1 cellular context compared by ENCODE assay signal in the genomic region with DNA sequence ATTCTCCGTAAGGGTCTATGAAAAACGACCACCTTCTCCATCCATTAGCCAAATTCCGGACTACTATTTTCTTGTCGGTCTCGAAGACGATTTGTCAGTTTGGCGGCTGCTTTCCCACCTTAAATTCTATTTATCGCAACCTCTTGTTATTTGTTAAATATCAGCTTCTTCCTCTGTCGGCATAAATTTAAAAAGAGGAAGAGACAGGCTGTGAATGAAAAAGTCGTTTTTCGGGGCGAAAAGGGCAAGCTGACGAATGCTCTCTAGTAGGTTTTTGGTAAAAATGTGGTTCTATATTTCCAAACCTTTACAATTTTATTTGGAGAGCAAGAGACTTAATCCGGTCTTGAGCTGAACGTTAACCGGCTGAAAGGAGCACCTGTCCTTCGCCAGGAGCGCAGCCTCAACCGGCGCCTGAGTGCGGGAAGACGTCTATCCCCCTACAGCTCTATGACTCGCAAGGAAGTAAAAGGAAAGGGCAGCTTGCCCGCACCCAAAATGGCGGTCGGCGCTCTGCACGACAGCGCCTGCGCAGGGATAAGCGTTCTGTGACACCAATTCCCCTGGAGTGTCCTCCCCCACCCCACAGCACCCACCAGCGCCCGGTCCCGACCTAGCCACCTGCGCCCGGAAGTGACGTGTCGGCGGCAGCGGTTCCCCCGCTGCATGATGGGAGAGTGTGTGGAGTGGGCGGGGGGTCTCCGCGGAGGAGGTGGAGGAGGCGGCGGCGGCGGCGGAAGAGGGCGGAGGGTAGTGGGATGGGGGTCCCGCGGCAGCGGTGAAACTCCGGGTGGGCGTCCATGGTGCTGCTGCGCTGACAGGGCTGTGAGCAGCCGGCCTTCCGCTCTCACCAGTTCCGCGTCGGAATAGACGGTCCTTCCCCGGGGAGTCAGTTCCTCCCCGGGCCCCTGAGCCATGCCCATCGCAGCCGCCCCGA.
TF ChIP-seq lines count a peak whose summit lies in the region.

A gene with protein sequence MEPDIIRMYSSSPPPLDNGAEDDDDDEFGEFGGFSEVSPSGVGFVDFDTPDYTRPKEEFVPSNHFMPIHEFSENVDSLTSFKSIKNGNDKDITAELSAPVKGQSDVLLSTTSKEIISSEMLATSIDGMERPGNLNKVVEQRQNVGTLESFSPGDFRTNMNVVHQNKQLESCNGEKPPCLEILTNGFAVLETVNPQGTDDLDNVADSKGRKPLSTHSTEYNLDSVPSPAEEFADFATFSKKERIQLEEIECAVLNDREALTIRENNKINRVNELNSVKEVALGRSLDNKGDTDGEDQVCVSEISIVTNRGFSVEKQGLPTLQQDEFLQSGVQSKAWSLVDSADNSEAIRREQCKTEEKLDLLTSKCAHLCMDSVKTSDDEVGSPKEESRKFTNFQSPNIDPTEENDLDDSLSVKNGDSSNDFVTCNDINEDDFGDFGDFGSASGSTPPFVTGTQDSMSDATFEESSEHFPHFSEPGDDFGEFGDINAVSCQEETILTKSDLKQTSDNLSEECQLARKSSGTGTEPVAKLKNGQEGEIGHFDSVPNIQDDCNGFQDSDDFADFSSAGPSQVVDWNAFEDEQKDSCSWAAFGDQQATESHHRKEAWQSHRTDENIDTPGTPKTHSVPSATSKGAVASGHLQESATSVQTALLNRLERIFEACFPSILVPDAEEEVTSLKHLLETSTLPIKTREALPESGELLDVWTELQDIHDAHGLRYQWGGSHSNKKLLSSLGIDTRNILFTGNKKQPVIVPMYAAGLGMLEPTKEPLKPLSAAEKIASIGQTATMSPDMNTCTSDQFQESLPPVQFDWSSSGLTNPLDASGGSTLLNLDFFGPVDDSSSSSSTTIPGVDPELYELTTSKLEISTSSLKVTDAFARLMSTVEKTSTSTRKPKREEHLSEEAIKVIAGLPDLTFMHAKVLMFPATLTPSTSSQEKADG (plus strand): TSS at position 662 of the 937 bp plus-strand sequence. CDS start 27,147 bp downstream, outside the sequence.

TF ChIP-seq in GM12878, 131 proteins besides CTCF, POLR2A, EP300 and RAD21 (continued from another document and continues in another):
- TF ChIP-seq, protein P1, sequence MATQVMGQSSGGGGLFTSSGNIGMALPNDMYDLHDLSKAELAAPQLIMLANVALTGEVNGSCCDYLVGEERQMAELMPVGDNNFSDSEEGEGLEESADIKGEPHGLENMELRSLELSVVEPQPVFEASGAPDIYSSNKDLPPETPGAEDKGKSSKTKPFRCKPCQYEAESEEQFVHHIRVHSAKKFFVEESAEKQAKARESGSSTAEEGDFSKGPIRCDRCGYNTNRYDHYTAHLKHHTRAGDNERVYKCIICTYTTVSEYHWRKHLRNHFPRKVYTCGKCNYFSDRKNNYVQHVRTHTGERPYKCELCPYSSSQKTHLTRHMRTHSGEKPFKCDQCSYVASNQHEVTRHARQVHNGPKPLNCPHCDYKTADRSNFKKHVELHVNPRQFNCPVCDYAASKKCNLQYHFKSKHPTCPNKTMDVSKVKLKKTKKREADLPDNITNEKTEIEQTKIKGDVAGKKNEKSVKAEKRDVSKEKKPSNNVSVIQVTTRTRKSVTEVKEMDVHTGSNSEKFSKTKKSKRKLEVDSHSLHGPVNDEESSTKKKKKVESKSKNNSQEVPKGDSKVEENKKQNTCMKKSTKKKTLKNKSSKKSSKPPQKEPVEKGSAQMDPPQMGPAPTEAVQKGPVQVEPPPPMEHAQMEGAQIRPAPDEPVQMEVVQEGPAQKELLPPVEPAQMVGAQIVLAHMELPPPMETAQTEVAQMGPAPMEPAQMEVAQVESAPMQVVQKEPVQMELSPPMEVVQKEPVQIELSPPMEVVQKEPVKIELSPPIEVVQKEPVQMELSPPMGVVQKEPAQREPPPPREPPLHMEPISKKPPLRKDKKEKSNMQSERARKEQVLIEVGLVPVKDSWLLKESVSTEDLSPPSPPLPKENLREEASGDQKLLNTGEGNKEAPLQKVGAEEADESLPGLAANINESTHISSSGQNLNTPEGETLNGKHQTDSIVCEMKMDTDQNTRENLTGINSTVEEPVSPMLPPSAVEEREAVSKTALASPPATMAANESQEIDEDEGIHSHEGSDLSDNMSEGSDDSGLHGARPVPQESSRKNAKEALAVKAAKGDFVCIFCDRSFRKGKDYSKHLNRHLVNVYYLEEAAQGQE (IDR thresholded peaks at IDR 0.05; ENCODE audit: low read depth, low read length): no peak
- TF ChIP-seq, protein P2, sequence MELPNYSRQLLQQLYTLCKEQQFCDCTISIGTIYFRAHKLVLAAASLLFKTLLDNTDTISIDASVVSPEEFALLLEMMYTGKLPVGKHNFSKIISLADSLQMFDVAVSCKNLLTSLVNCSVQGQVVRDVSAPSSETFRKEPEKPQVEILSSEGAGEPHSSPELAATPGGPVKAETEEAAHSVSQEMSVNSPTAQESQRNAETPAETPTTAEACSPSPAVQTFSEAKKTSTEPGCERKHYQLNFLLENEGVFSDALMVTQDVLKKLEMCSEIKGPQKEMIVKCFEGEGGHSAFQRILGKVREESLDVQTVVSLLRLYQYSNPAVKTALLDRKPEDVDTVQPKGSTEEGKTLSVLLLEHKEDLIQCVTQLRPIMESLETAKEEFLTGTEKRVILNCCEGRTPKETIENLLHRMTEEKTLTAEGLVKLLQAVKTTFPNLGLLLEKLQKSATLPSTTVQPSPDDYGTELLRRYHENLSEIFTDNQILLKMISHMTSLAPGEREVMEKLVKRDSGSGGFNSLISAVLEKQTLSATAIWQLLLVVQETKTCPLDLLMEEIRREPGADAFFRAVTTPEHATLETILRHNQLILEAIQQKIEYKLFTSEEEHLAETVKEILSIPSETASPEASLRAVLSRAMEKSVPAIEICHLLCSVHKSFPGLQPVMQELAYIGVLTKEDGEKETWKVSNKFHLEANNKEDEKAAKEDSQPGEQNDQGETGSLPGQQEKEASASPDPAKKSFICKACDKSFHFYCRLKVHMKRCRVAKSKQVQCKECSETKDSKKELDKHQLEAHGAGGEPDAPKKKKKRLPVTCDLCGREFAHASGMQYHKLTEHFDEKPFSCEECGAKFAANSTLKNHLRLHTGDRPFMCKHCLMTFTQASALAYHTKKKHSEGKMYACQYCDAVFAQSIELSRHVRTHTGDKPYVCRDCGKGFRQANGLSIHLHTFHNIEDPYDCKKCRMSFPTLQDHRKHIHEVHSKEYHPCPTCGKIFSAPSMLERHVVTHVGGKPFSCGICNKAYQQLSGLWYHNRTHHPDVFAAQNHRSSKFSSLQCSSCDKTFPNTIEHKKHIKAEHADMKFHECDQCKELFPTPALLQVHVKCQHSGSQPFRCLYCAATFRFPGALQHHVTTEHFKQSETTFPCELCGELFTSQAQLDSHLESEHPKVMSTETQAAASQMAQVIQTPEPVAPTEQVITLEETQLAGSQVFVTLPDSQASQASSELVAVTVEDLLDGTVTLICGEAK (IDR thresholded peaks at IDR 0.05; ENCODE audit: borderline replicate concordance): peak; percentile 88; the same call in 1 of the 2 replicates
- no peak for TF ChIP-seq ZNF217 (IDR thresholded peaks at IDR 0.05)
- TF ChIP-seq NR2C2 (IDR thresholded peaks at IDR 0.05; ENCODE audit: borderline replicate concordance, control insufficient read depth, insufficient read length, low read depth): no peak
- TF ChIP-seq MTA3 (IDR thresholded peaks at IDR 0.05; ENCODE audit: borderline replicate concordance, low read length): no peak
- TF ChIP-seq SUPT20H (IDR thresholded peaks at IDR 0.05; ENCODE audit: borderline replicate concordance, control insufficient read depth, low read depth, low read length): no peak
- peak; percentile 93 for TF ChIP-seq NBN (IDR thresholded peaks at IDR 0.05)
- peak; percentile 54; the same call in 1 of the 2 replicates for TF ChIP-seq POLR2AphosphoS2 (IDR thresholded peaks at IDR 0.05; ENCODE audit: low read depth, low read length)
- TF ChIP-seq, protein P3, sequence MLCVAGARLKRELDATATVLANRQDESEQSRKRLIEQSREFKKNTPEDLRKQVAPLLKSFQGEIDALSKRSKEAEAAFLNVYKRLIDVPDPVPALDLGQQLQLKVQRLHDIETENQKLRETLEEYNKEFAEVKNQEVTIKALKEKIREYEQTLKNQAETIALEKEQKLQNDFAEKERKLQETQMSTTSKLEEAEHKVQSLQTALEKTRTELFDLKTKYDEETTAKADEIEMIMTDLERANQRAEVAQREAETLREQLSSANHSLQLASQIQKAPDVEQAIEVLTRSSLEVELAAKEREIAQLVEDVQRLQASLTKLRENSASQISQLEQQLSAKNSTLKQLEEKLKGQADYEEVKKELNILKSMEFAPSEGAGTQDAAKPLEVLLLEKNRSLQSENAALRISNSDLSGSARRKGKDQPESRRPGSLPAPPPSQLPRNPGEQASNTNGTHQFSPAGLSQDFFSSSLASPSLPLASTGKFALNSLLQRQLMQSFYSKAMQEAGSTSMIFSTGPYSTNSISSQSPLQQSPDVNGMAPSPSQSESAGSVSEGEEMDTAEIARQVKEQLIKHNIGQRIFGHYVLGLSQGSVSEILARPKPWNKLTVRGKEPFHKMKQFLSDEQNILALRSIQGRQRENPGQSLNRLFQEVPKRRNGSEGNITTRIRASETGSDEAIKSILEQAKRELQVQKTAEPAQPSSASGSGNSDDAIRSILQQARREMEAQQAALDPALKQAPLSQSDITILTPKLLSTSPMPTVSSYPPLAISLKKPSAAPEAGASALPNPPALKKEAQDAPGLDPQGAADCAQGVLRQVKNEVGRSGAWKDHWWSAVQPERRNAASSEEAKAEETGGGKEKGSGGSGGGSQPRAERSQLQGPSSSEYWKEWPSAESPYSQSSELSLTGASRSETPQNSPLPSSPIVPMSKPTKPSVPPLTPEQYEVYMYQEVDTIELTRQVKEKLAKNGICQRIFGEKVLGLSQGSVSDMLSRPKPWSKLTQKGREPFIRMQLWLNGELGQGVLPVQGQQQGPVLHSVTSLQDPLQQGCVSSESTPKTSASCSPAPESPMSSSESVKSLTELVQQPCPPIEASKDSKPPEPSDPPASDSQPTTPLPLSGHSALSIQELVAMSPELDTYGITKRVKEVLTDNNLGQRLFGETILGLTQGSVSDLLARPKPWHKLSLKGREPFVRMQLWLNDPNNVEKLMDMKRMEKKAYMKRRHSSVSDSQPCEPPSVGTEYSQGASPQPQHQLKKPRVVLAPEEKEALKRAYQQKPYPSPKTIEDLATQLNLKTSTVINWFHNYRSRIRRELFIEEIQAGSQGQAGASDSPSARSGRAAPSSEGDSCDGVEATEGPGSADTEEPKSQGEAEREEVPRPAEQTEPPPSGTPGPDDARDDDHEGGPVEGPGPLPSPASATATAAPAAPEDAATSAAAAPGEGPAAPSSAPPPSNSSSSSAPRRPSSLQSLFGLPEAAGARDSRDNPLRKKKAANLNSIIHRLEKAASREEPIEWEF (IDR thresholded peaks at IDR 0.05; ENCODE audit: insufficient replicate concordance, low read depth, low read length): no peak
- no peak for TF ChIP-seq WRNIP1 (IDR thresholded peaks at IDR 0.05; ENCODE audit: borderline replicate concordance, low read depth, low read length)
- TF ChIP-seq NR2F1 (conservative IDR thresholded peaks at IDR 0.05): peak; percentile 49
- no peak; a peak in 1 of 4 replicates for TF ChIP-seq SRF (IDR thresholded peaks at IDR 0.05; ENCODE audit: low read depth in 2 of 2, low read length in 2 of 2)
- TF ChIP-seq ZSCAN29 (IDR thresholded peaks at IDR 0.05): no peak
- TF ChIP-seq, protein P4, sequence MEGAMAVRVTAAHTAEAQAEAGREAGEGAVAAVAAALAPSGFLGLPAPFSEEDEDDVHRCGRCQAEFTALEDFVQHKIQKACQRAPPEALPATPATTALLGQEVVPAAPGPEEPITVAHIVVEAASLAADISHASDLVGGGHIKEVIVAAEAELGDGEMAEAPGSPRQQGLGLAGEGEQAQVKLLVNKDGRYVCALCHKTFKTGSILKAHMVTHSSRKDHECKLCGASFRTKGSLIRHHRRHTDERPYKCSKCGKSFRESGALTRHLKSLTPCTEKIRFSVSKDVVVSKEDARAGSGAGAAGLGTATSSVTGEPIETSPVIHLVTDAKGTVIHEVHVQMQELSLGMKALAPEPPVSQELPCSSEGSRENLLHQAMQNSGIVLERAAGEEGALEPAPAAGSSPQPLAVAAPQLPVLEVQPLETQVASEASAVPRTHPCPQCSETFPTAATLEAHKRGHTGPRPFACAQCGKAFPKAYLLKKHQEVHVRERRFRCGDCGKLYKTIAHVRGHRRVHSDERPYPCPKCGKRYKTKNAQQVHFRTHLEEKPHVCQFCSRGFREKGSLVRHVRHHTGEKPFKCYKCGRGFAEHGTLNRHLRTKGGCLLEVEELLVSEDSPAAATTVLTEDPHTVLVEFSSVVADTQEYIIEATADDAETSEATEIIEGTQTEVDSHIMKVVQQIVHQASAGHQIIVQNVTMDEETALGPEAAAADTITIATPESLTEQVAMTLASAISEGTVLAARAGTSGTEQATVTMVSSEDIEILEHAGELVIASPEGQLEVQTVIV (IDR thresholded peaks at IDR 0.05; ENCODE audit: borderline replicate concordance, partially characterized antibody): peak; percentile 48
- TF ChIP-seq TBL1XR1 (IDR thresholded peaks at IDR 0.05; ENCODE audit: low read depth, low read length): no peak; the same call in 1 of the 2 replicates
- TF ChIP-seq, protein P5, sequence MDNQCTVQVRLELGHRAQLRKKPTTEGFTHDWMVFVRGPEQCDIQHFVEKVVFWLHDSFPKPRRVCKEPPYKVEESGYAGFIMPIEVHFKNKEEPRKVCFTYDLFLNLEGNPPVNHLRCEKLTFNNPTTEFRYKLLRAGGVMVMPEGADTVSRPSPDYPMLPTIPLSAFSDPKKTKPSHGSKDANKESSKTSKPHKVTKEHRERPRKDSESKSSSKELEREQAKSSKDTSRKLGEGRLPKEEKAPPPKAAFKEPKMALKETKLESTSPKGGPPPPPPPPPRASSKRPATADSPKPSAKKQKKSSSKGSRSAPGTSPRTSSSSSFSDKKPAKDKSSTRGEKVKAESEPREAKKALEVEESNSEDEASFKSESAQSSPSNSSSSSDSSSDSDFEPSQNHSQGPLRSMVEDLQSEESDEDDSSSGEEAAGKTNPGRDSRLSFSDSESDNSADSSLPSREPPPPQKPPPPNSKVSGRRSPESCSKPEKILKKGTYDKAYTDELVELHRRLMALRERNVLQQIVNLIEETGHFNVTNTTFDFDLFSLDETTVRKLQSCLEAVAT (IDR thresholded peaks at IDR 0.05): 0 out of 2 replicates have a peak, but pooled peaks have one; percentile 40
- TF ChIP-seq, protein P6, sequence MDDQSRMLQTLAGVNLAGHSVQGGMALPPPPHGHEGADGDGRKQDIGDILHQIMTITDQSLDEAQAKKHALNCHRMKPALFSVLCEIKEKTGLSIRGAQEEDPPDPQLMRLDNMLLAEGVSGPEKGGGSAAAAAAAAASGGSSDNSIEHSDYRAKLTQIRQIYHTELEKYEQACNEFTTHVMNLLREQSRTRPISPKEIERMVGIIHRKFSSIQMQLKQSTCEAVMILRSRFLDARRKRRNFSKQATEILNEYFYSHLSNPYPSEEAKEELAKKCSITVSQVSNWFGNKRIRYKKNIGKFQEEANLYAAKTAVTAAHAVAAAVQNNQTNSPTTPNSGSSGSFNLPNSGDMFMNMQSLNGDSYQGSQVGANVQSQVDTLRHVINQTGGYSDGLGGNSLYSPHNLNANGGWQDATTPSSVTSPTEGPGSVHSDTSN (IDR thresholded peaks at IDR 0.05; ENCODE audit: insufficient replicate concordance, low read depth, low read length): no peak
- TF ChIP-seq DPF2 (IDR thresholded peaks at IDR 0.05): peak; percentile 90
- TF ChIP-seq EED (IDR thresholded peaks at IDR 0.05; ENCODE audit: low read depth): peak; percentile 52; the same call in 1 of the 2 replicates
- peak; percentile 48; the same call in 1 of the 2 replicates for TF ChIP-seq SMAD5 (IDR thresholded peaks at IDR 0.05; ENCODE audit: low read depth)
- no peak for TF ChIP-seq NFYA (IDR thresholded peaks at IDR 0.05; ENCODE audit: borderline replicate concordance, low read depth, low read length)
- no peak for TF ChIP-seq RAD51 (IDR thresholded peaks at IDR 0.05)
- peak; percentile 99 for TF ChIP-seq YY1 (IDR thresholded peaks at IDR 0.05; ENCODE audit: low read depth, low read length)
- TF ChIP-seq MYB (IDR thresholded peaks at IDR 0.05; ENCODE audit: borderline replicate concordance, low read depth, low read length): no peak
- peak; percentile 69 for TF ChIP-seq SPI1 (IDR thresholded peaks at IDR 0.05; ENCODE audit: borderline replicate concordance, insufficient read depth, low read depth, low read length)
- TF ChIP-seq RFX5 (IDR thresholded peaks at IDR 0.05; ENCODE audit: low read depth, low read length): no peak; the same call in 1 of the 2 replicates
- 0 out of 2 replicates have a peak, but pooled peaks have one; percentile 44 for TF ChIP-seq TCF12 (IDR thresholded peaks at IDR 0.05; ENCODE audit: low read depth, low read length)
- TF ChIP-seq FOXK2 (IDR thresholded peaks at IDR 0.05): no peak
- no peak for TF ChIP-seq ZNF622 (IDR thresholded peaks at IDR 0.05)
